8 cellular contexts compared by ENCODE assay signal in genomic region chr11:35714882-35715612, GRCh38. TPM values are rescaled to one million over a fixed set of nuclear protein-coding genes. Genes with fewer than 3 reads are reported as not detected.
A peak's percentile ranks its signal among the peaks of the same experiment; 100 is the strongest.
DNase-seq lines count a peak whose midpoint lies in the region; ATAC-seq and TF ChIP-seq lines count a peak whose summit lies in the region.

No MANE protein-coding gene starts in this region.

- no peak overlapping the region for H2AFZ ChIP-seq in IMR-90 (replicated peaks; ENCODE audit: low read length, poor library complexity)
- H2AFZ ChIP-seq in SK-N-SH (ENCODE audit: low read depth) = no peak overlapping the region

- H3K27me3 ChIP-seq in IMR-90 (ENCODE audit: control insufficient read depth, insufficient read depth, low read length) (no peaks in the 10 kb centered on the region), SK-N-SH (ENCODE audit: insufficient read depth) (no peaks in the 10 kb centered on the region)

- no peak for TF ChIP-seq RAD21 in IMR-90 (IDR thresholded peaks at IDR 0.05; ENCODE audit: low read length)
- no peak for TF ChIP-seq RAD21 in SK-N-SH (IDR thresholded peaks at IDR 0.05; ENCODE audit: low read length)

- H3K4me3 ChIP-seq in IMR-90 (ENCODE audit: insufficient read depth, low read depth, low read length) (no peak overlapping the region), SK-N-SH (ENCODE audit: low read depth in 2 of 2, low read length in 1 of 2) (no peak overlapping the region)

- H2AK5ac ChIP-seq in IMR-90 (ENCODE audit: low read depth, low read length) = no peak overlapping the region

- H3K4me1 ChIP-seq in IMR-90 (ENCODE audit: control insufficient read depth, insufficient read depth, low read length) (no peaks in the 10 kb centered on the region), SK-N-SH (ENCODE audit: control insufficient read depth in 1 of 2, insufficient read depth in 2 of 2, low read depth in 1 of 2, low read length in 1 of 2) (no peaks in the 10 kb centered on the region)

- H4K20me1 ChIP-seq in IMR-90 (ENCODE audit: insufficient read depth, low read length) = peaks cover 20% of the 10 kb centered on the region; the same call in 1 of the 2 replicates
- peaks cover 38% of the 10 kb centered on the region for H4K20me1 ChIP-seq in SK-N-SH (ENCODE audit: insufficient read depth)

- peak overlapping the region; percentile 85 for H3K27ac Mint-ChIP-seq in memory B cell

- no peak overlapping the region for H2BK120ac ChIP-seq in IMR-90 (ENCODE audit: low read depth, low read length)

- no peak overlapping the region for H3K23ac ChIP-seq in IMR-90 (ENCODE audit: low read depth, low read length)

- no peak for TF ChIP-seq EP300 in SK-N-SH (IDR thresholded peaks at IDR 0.05; ENCODE audit: borderline replicate concordance in 1 of 2, low read depth in 1 of 2, low read length in 1 of 2)

- H3K9me3 ChIP-seq in IMR-90 (ENCODE audit: control insufficient read depth, insufficient read depth, low read length) (no peaks in the 10 kb centered on the region), SK-N-SH (no peaks in the 10 kb centered on the region)

- DNase-seq in IMR-90 = peak; percentile 76
- DNase-seq in memory B cell (ENCODE audit: low spot score in 2 of 2) = no peak
- no peak for DNase-seq in NCI-H1092 treated with DMSO at 0.1 percent for 48 hours (lab: John Stamatoyannopoulos, UW)
- no peak for DNase-seq in ureter (ENCODE audit: low spot score)
- no peak for DNase-seq in SK-N-SH
- no peak for DNase-seq in NCI-H2227 treated with DMSO at 0.1 percent for 48 hours (lab: John Stamatoyannopoulos, UW)

- no peak overlapping the region for H3K4ac ChIP-seq in IMR-90 (ENCODE audit: low read depth, low read length)

- H3K4me1 Mint-ChIP-seq in memory B cell = peaks cover 33% of the 10 kb centered on the region

- no peak overlapping the region for H3K27ac ChIP-seq in IMR-90 (ENCODE audit: insufficient read depth, low read length)
- H3K27ac ChIP-seq in SK-N-SH (ENCODE audit: low read depth in 2 of 2, low read length in 1 of 2) = no peak overlapping the region

- POLR2A ChIA-PET in IMR-90 (lab: Charles Lee; ENCODE audit: unreplicated experiment) = no interaction called here
- POLR2A ChIA-PET in SK-N-SH (lab: Yijun Ruan, JAX) = no interaction called here

- H3K9me2 ChIP-seq in SK-N-SH = no peaks in the 10 kb centered on the region

- CTCF ChIA-PET in IMR-90 (lab: Yijun Ruan, JAX) (interaction anchor here (0.6 kb wide), 1 partner anchor 270 kb away, joined by 3 read pairs; no protein-coding TSS in a partner anchor), SK-N-SH (lab: Yijun Ruan, JAX) (interaction anchor here (1.4 kb wide), 1 partner anchor 107 kb away, joined by 5 read pairs; no protein-coding TSS in a partner anchor)

- no peaks in the 10 kb centered on the region for H3F3A ChIP-seq in SK-N-SH (replicated peaks; ENCODE audit: insufficient read depth)

- no peak overlapping the region for H4K91ac ChIP-seq in IMR-90 (ENCODE audit: insufficient read depth, low read depth, low read length)

- dilution Hi-C loops in IMR-90 (cut with HindIII; ENCODE audit: low sequenced_read_pairs, unreplicated experiment) = no loop called here

- in situ Hi-C loops in IMR-90 (cut with MboI; ENCODE audit: low sequenced_read_pairs) = no loop called here

- H3K9me1 ChIP-seq in IMR-90 (ENCODE audit: insufficient read depth, low read length) = peaks cover 4% of the 10 kb centered on the region; the same call in 1 of the 2 replicates

- peak; percentile 73 for ATAC-seq in GM18499 (IDR thresholded peaks at IDR 0.05; ENCODE audit: insufficient read depth, unreplicated experiment)
- ATAC-seq in GM21717 (IDR thresholded peaks at IDR 0.05; ENCODE audit: unreplicated experiment) = peak; percentile 78
- ATAC-seq in IMR-90 (ENCODE audit: low read depth) = peak; percentile 74
- no peak for ATAC-seq in memory B cell (ENCODE audit: low read depth)

- no TSS peak for BruUV-seq in IMR-90 (replicated peaks; lab: Mats Ljungman, UMichigan)

- no peak overlapping the region for H3K9ac ChIP-seq in IMR-90 (ENCODE audit: low read depth, low read length)
- no peak overlapping the region for H3K9ac ChIP-seq in SK-N-SH

- TF ChIP-seq POLR2A in IMR-90 (IDR thresholded peaks at IDR 0.05; ENCODE audit: low read depth, low read length) = no peak

- H4K5ac ChIP-seq in IMR-90 (ENCODE audit: low read depth, low read length) = no peak overlapping the region

- H3K56ac ChIP-seq in IMR-90 (ENCODE audit: extremely low read depth, insufficient read depth, low read length) = no peak overlapping the region

- H3K36me3 ChIP-seq in IMR-90 (ENCODE audit: control insufficient read depth, insufficient read depth, low read length) (no peaks in the 10 kb centered on the region), SK-N-SH (replicated peaks in 1 of 2; ENCODE audit: control insufficient read depth in 1 of 2, insufficient read depth in 2 of 2, low read length in 1 of 2) (no peaks in the 10 kb centered on the region)

- no peak overlapping the region for H2BK15ac ChIP-seq in IMR-90 (ENCODE audit: low read depth, low read length)

- peaks cover 42 to 60% of the 10 kb centered on the region in 2 experiments for H3K79me1 ChIP-seq in IMR-90 (ENCODE audit: low read depth in 1 of 2, low read length in 2 of 2)

- H3K4me3 Mint-ChIP-seq in memory B cell = no peak overlapping the region

- TF ChIP-seq CTCF in IMR-90 (conservative IDR thresholded peaks at IDR 0.05; ENCODE audit: low read depth, low read length) = no peak
- TF ChIP-seq CTCF in SK-N-SH (IDR thresholded peaks at IDR 0.05) = no peak

- H3K4me2 ChIP-seq in IMR-90 (ENCODE audit: low read depth, low read length) (no peak overlapping the region), SK-N-SH (no peak overlapping the region)

- no peak overlapping the region for H3K14ac ChIP-seq in IMR-90 (replicated peaks; ENCODE audit: low read depth, low read length)

- peaks cover 11% of the 10 kb centered on the region for H3K9me3 Mint-ChIP-seq in memory B cell

- no peak overlapping the region for H3K18ac ChIP-seq in IMR-90 (ENCODE audit: low read depth, low read length)

- no peak overlapping the region for H2BK5ac ChIP-seq in IMR-90 (ENCODE audit: low read depth, low read length, poor library complexity, severe bottlenecking)

- no peaks in the 10 kb centered on the region for H3K27me3 Mint-ChIP-seq in memory B cell

- intact Hi-C loops in IMR-90 (cut with micrococcal nuclease) = no loop called here

- 93% methylated on average over 3 of the region's 3 CpGs; no CpG with 5 or more reads in 1 of the 2 experiments for WGBS in IMR-90 (ENCODE audit: extremely low coverage in 2 of 2, insufficient read length in 1 of 2), 2 experiments
- 96% methylated on average over 3 of the region's 3 CpGs for WGBS in SK-N-SH (ENCODE audit: low lambda C conversion rate)

- peaks cover 49% of the 10 kb centered on the region for H3K79me2 ChIP-seq in SK-N-SH (ENCODE audit: insufficient read depth)

- H2BK20ac ChIP-seq in IMR-90 (ENCODE audit: low read depth, low read length) = no peak overlapping the region

- H2AK9ac ChIP-seq in IMR-90 (replicated peaks; ENCODE audit: low read depth, low read length, poor library complexity) = no peak overlapping the region

- peaks cover 30% of the 10 kb centered on the region for H3K36me3 Mint-ChIP-seq in memory B cell

- no peak overlapping the region for H4K8ac ChIP-seq in IMR-90 (ENCODE audit: low read depth in 2 of 2, low read length in 2 of 2)

TF ChIP-seq in IMR-90, 13 proteins besides CTCF, POLR2A, EP300 and RAD21:
- TF ChIP-seq MXI1 (IDR thresholded peaks at IDR 0.05; ENCODE audit: borderline replicate concordance, low read depth, low read length) (no peak), BHLHE40 (IDR thresholded peaks at IDR 0.05; ENCODE audit: low read depth, low read length) (no peak), RFX5 (IDR thresholded peaks at IDR 0.05; ENCODE audit: low read depth, low read length) (no peak), RCOR1 (IDR thresholded peaks at IDR 0.05; ENCODE audit: insufficient replicate concordance, low read length) (no peak), CEBPB (IDR thresholded peaks at IDR 0.05; ENCODE audit: low read depth, low read length) (peak; percentile 61), MAFK (IDR thresholded peaks at IDR 0.05; ENCODE audit: low read depth, low read length) (no peak), CHD1 (IDR thresholded peaks at IDR 0.05; ENCODE audit: low read depth, low read length) (no peak), SMC3 (IDR thresholded peaks at IDR 0.05; ENCODE audit: low read depth, low read length) (no peak)

TF ChIP-seq in SK-N-SH, 30 proteins besides CTCF, POLR2A, EP300 and RAD21 (continues in another document):
- TF ChIP-seq MAX (IDR thresholded peaks at IDR 0.05; ENCODE audit: low read depth) (no peak), ZBTB33 (IDR thresholded peaks at IDR 0.05; ENCODE audit: borderline replicate concordance, low read depth) (no peak)

RNA-seq across cellular contexts. Expression of gene TRIM44, which starts 52.5 kb away (rescaled TPM):
- total RNA-seq in IMR-90 (2012; rRNA removed) (99.4 and 104 TPM in 2 replicates), ureter (93.6 TPM)
- polyA plus RNA-seq in IMR-90 (2012; rRNA removed) (43.8 and 50.7 TPM in 2 replicates), SK-N-SH (2012; rRNA removed) (34.1 and 45.8 TPM in 2 replicates)
- 14.3 and 35.8 TPM in 2 replicates for polyA plus RNA-seq in IMR-90 (2012; cell fraction: cytosol; rRNA removed)
- 14.1 and 56.8 TPM in 2 replicates for polyA plus RNA-seq in IMR-90 (2012; cell fraction: nucleus; rRNA removed; ENCODE audit: low replicate concordance)
- polyA plus RNA-seq in SK-N-SH (2012; cell fraction: cytosol; rRNA removed) = 36.7 and 41.3 TPM in 2 replicates
- 47.3 and 58.5 TPM in 2 replicates for polyA plus RNA-seq in SK-N-SH (2012; cell fraction: nucleus; rRNA removed)
